8 cellular contexts compared by ENCODE assay signal in genomic region chr19:4401482-4402170, GRCh38. TPM values are rescaled to one million over a fixed set of nuclear protein-coding genes. Genes with fewer than 3 reads are reported as not detected.
DNase-seq lines count a peak whose midpoint lies in the region; ATAC-seq and TF ChIP-seq lines count a peak whose summit lies in the region.

No MANE protein-coding gene starts in this region.

- no peaks in the 10 kb centered on the region for H3K27me3 Mint-ChIP-seq in central memory CD8-positive, alpha-beta T cell
- H3K27me3 Mint-ChIP-seq in naive B cell = no peaks in the 10 kb centered on the region

- H3K9me3 Mint-ChIP-seq in central memory CD8-positive, alpha-beta T cell = no peaks in the 10 kb centered on the region
- H3K9me3 Mint-ChIP-seq in naive B cell = no peaks in the 10 kb centered on the region

- H3K27ac Mint-ChIP-seq in central memory CD8-positive, alpha-beta T cell (ENCODE audit: low read depth) = peak overlapping the region; percentile 96
- H3K27ac Mint-ChIP-seq in naive B cell = peak overlapping the region; percentile 97 to 100 (median 99)

- peak overlapping the region; percentile 75 for H3K4me3 Mint-ChIP-seq in central memory CD8-positive, alpha-beta T cell
- H3K4me3 Mint-ChIP-seq in naive B cell = peak overlapping the region; percentile 81 to 95 (median 90)

- H3K4me1 Mint-ChIP-seq in central memory CD8-positive, alpha-beta T cell = peaks cover 52% of the 10 kb centered on the region
- H3K4me1 Mint-ChIP-seq in naive B cell = peaks cover 38 to 51% (median 47%) of the 10 kb centered on the region in 3 donors

- ATAC-seq in central memory CD8-positive, alpha-beta T cell (replicated peaks; ENCODE audit: extremely low read depth, poor library complexity, severe bottlenecking) = no peak
- ATAC-seq in naive B cell (ENCODE audit: low read depth in 2 of 2) (no peak), HG02571 (IDR thresholded peaks at IDR 0.05; ENCODE audit: unreplicated experiment) (no peak), GM21367 (IDR thresholded peaks at IDR 0.05; ENCODE audit: unreplicated experiment) (no peak), GM21381 (IDR thresholded peaks at IDR 0.05; ENCODE audit: unreplicated experiment) (no peak)

- no peak for TF ChIP-seq CTCF in AG09309 (IDR thresholded peaks at IDR 0.05; ENCODE audit: control insufficient read depth, insufficient read depth, low read depth, low read length, missing control alignments)

- no peak for DNase-seq in AG09309 (ENCODE audit: low read depth)
- DNase-seq in Jurkat, Clone E6-1 (ENCODE audit: low read depth, low spot score) = no peak
- no peak for DNase-seq in central memory CD8-positive, alpha-beta T cell (ENCODE audit: low spot score in 2 of 2)
- no peak for DNase-seq in naive B cell
- no peak for DNase-seq in globus pallidus (ENCODE audit: low spot score)

- H3K36me3 Mint-ChIP-seq in central memory CD8-positive, alpha-beta T cell (ENCODE audit: insufficient read depth) = peaks cover 19% of the 10 kb centered on the region
- peaks cover 0 to 5% of the 10 kb centered on the region in 2 donors for H3K36me3 Mint-ChIP-seq in naive B cell

- H3K4me3 ChIP-seq in AG09309 (ENCODE audit: control insufficient read depth, low read depth, low read length) = peak overlapping the region; percentile 27
- peak overlapping the region; percentile 65 for H3K4me3 ChIP-seq in Jurkat, Clone E6-1 (ENCODE audit: low read length)

RNA-seq across cellular contexts. Expression of gene CHAF1A, which starts 0.8 kb away (rescaled TPM):
- polyA plus RNA-seq in Jurkat, Clone E6-1 (2012; ENCODE audit: insufficient read depth, insufficient read length) = 69.0 TPM
- polyA plus RNA-seq in naive B cell (ENCODE audit: low read depth in 6 of 6) = 1 to 10 TPM in 5 of 6 donors, under 1 TPM in 1; 0.14 to 4.8 (median 2.7) TPM

RNA-seq across cellular contexts. Expression of gene SH3GL1, which starts 1.3 kb away (rescaled TPM):
- polyA plus RNA-seq in Jurkat, Clone E6-1 (2012; ENCODE audit: insufficient read depth, insufficient read length) = 24.2 TPM
- 10 to 100 TPM in 5 of 6 donors, 1 to 10 TPM in 1; 4.9 to 18.5 (median 12.7) TPM for polyA plus RNA-seq in naive B cell (ENCODE audit: low read depth in 6 of 6)

RNA-seq across cellular contexts. Expression of gene UBXN6, which starts 56.0 kb away (rescaled TPM):
- 49.4 TPM for polyA plus RNA-seq in Jurkat, Clone E6-1 (2012; ENCODE audit: insufficient read depth, insufficient read length)
- polyA plus RNA-seq in naive B cell (ENCODE audit: low read depth in 6 of 6) = 1 to 10 TPM; 3.6 to 9.1 (median 5.6) TPM

RNA-seq across cellular contexts. Expression of gene MPND, which starts 58.3 kb away (rescaled TPM):
- polyA plus RNA-seq in Jurkat, Clone E6-1 (2012; ENCODE audit: insufficient read depth, insufficient read length) = 45.0 TPM
- polyA plus RNA-seq in naive B cell (ENCODE audit: low read depth in 6 of 6) = 1 to 10 TPM; 4.6 to 6.3 (median 5.4) TPM
